26 cellular contexts compared by ENCODE assay signal in genomic region chr14:25118671-25119070, GRCh38.
"Had no signal": no experiment of that assay in that cellular context is flagged by ENCODE, and none has a peak within 500 bp of the region (broad histone marks: within the 10 kb centered on the region; RNA-seq: fewer than 3 reads in every experiment).

No MANE protein-coding gene starts in this region.

- ATAC-seq: heart left ventricle; naive thymus-derived CD8-positive, alpha-beta T cell; psoas muscle; right cardiac atrium; sciatic nerve; stimulated activated naive B cell treated with anti-CD40 and anti-IgM and Interleukin-4, amounts not matched to agents 10 μg/mL and 1 μg/mL and 100 μg/mL, for 72 hours; stimulated activated naive CD8-positive, alpha-beta T cell treated with anti-CD3 and anti-CD28 coated beads, Interleukin-15, Interleukin-2, amounts not matched to agents 100 U/mL and 50 U/mL, for 24 hours had no signal

- H3K27me3 ChIP-seq: heart left ventricle, stomach, suprapubic skin, tibial artery, upper lobe of left lung, vagina had no signal

- H3K36me3 Mint-ChIP-seq: immature natural killer cell; naive thymus-derived CD8-positive, alpha-beta T cell; stimulated activated naive B cell treated with anti-CD40 and anti-IgM and Interleukin-4, amounts not matched to agents 10 μg/mL and 1 μg/mL and 100 μg/mL, for 72 hours had no signal

- H3K27ac ChIP-seq: heart left ventricle, left ventricle myocardium inferior, parathyroid adenoma, psoas muscle, stomach, suprapubic skin, thoracic aorta, tibial artery, upper lobe of left lung, vagina had no signal

- H3K27ac Mint-ChIP-seq: immature natural killer cell; naive thymus-derived CD8-positive, alpha-beta T cell; nephron; stimulated activated naive B cell treated with anti-CD40 and anti-IgM and Interleukin-4, amounts not matched to agents 10 μg/mL and 1 μg/mL and 100 μg/mL, for 72 hours had no signal

- H3K36me3 ChIP-seq: heart left ventricle, left ventricle myocardium inferior, stomach, suprapubic skin, thoracic aorta, tibial artery, upper lobe of left lung, vagina had no signal

- H3K4me1 ChIP-seq: parathyroid adenoma, psoas muscle, tibial artery, upper lobe of left lung, vagina had no signal

- H3K4me1 Mint-ChIP-seq: immature natural killer cell; naive thymus-derived CD8-positive, alpha-beta T cell; neural crest cell; stimulated activated naive B cell treated with anti-CD40 and anti-IgM and Interleukin-4, amounts not matched to agents 10 μg/mL and 1 μg/mL and 100 μg/mL, for 72 hours had no signal

- H3K4me3 ChIP-seq: heart left ventricle, left ventricle myocardium inferior, lung, psoas muscle, skin epidermis, stomach, suprapubic skin, thoracic aorta, tibial artery, upper lobe of left lung, vagina had no signal

- DNase-seq: heart left ventricle; immature natural killer cell; kidney; left ventricle myocardium inferior; mesendoderm; naive thymus-derived CD8-positive, alpha-beta T cell; psoas muscle; right cardiac atrium; stimulated activated CD4-positive, alpha-beta T cell treated with anti-CD3 and anti-CD28 coated beads, Interleukin-12 subunit alpha, Interleukin-12 subunit beta, amount 100 ng/mL, for 4 hours; stimulated activated CD4-positive, alpha-beta T cell treated with anti-CD3 and anti-CD28 coated beads, Interleukin-15, amount 100 ng/mL, for 24 hours; stimulated activated CD4-positive, alpha-beta T cell treated with anti-CD3 and anti-CD28 coated beads, Interleukin-2, amount 100 ng/mL, for 24 hours; stimulated activated CD4-positive, alpha-beta T cell treated with anti-CD3 and anti-CD28 coated beads, Interleukin-4, amount 100 ng/mL, for 1 hour; stimulated activated naive B cell treated with anti-CD40 and anti-IgM and Interleukin-4, amounts not matched to agents 10 μg/mL and 1 μg/mL and 100 μg/mL, for 72 hours; stimulated activated naive CD8-positive, alpha-beta T cell treated with anti-CD3 and anti-CD28 coated beads, Interleukin-15, Interleukin-2, amounts not matched to agents 100 U/mL and 50 U/mL, for 24 hours; stomach; tibial artery; upper lobe of left lung had no signal

- H3K9me3 Mint-ChIP-seq: immature natural killer cell had no signal

- H3K4me3 Mint-ChIP-seq: immature natural killer cell; naive thymus-derived CD8-positive, alpha-beta T cell; nephron; neural crest cell; stimulated activated naive B cell treated with anti-CD40 and anti-IgM and Interleukin-4, amounts not matched to agents 10 μg/mL and 1 μg/mL and 100 μg/mL, for 72 hours had no signal

- H3K9me3 ChIP-seq: stomach, suprapubic skin, thoracic aorta, tibial artery, upper lobe of left lung, vagina had no signal
